In the genomic region with DNA sequence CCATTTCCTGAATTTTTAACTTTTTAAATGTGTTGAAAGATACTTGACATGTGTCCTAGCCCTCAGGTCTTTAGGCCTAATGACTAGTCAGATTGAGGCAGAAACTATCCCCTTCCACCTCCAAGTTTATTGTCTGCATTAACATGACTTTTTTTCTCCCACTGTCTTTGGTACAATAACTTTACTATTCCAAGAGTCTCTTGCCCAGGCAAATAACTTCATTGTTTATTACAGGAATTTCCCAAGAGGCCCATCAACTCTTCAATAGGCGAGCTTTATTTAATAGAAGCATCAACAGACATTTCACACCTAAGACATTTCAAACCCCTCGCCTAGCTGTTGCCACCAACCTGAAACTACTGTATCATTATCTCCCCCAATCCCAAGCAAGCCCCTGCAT, we compare ENCODE assay signal across 17 cellular contexts.
"Had no signal": no experiment of that assay in that cellular context is flagged by ENCODE, and none has a peak within 500 bp of the region (broad histone marks: within the 10 kb centered on the region; RNA-seq: fewer than 3 reads in every experiment).

No MANE protein-coding gene starts in this region.

- ATAC-seq: lower lobe of right lung; naive thymus-derived CD4-positive, alpha-beta T cell; right lobe of liver had no signal

- H3K4me3 Mint-ChIP-seq: activated naive CD8-positive, alpha-beta T cell treated with anti-CD3 and anti-CD28 coated beads for 36 hours; naive thymus-derived CD4-positive, alpha-beta T cell; stimulated activated effector memory CD8-positive, alpha-beta T cell treated with anti-CD3 and anti-CD28 coated beads, Interleukin-12 subunit alpha, Interleukin-12 subunit beta, amount 100 ng/mL, for 72 hours had no signal

- H3K27ac ChIP-seq: colonic mucosa, dorsolateral prefrontal cortex, lower lobe of right lung, right lobe of liver, transverse colon had no signal

- H3K9me3 Mint-ChIP-seq: activated naive CD8-positive, alpha-beta T cell treated with anti-CD3 and anti-CD28 coated beads for 36 hours; naive thymus-derived CD4-positive, alpha-beta T cell; stimulated activated effector memory CD8-positive, alpha-beta T cell treated with anti-CD3 and anti-CD28 coated beads, Interleukin-12 subunit alpha, Interleukin-12 subunit beta, amount 100 ng/mL, for 72 hours had no signal

- H3K27me3 Mint-ChIP-seq: activated naive CD8-positive, alpha-beta T cell treated with anti-CD3 and anti-CD28 coated beads for 36 hours; naive thymus-derived CD4-positive, alpha-beta T cell had no signal

- H3K27ac Mint-ChIP-seq: activated naive CD8-positive, alpha-beta T cell treated with anti-CD3 and anti-CD28 coated beads for 36 hours; stimulated activated effector memory CD8-positive, alpha-beta T cell treated with anti-CD3 and anti-CD28 coated beads, Interleukin-12 subunit alpha, Interleukin-12 subunit beta, amount 100 ng/mL, for 72 hours had no signal

- DNase-seq: activated naive CD4-positive, alpha-beta T cell treated with Interleukin-2 at 50 U/mL for 16 hours; activated naive CD8-positive, alpha-beta T cell treated with anti-CD3 and anti-CD28 coated beads for 36 hours; activated T-cell treated with anti-CD3 and anti-CD28 coated beads, Interleukin-2, amount 50 U/mL, for 1 hour; amniotic stem cell; colonic mucosa; dorsolateral prefrontal cortex; kidney; lower lobe of right lung; naive thymus-derived CD4-positive, alpha-beta T cell; nucleus accumbens; right lobe of liver; small intestine; stimulated activated CD4-positive, alpha-beta T cell treated with anti-CD3 and anti-CD28 coated beads, Interleukin-2, amount 100 ng/mL, for 24 hours; T-helper 1 cell; transverse colon; uterus had no signal
